Comparison of ENCODE assay signal across 17 cellular contexts in the genomic region with DNA sequence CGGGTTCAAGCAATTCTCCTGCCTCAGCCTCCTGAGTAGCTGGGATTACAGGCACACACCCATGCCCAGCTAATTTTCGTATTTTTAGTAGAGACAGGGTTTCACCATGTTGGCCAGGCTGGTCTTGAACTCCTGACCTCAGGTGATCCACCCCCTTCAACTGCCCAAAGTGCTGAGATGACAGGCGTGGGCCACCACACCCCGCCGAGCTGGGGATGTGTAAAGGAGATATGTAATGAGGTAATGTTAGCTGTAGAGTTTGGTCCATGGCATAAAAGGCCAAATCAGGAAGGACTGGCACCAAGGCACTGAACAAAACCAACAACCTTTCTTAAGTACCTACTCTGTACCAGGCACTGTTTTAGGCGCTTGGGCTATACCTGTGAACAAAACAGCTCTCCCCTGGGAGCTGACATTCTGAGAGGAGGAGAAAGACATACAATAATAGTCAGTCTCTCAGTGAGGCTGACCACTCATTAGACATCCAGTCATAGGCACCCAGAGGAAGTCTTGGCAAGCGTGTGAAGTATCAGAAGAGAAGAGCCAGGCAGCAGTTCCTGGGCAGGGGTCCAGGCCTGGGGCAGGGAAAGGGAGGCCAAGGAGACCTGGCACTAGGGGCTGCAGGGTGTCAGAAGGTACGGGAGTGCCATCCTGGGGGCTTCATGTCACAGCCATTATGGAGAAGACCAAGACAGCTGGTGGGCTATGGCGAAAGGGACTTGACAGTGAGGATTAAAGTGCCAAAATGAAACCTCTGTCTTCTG.
A peak's percentile ranks its signal among the peaks of the same experiment; 100 is the strongest.
DNase-seq lines count a peak whose midpoint lies in the region; ATAC-seq, FAIRE-seq and TF ChIP-seq lines count a peak whose summit lies in the region.
"Had no signal": no experiment of that assay in that cellular context is flagged by ENCODE, and none has a peak within 500 bp of the region (broad histone marks: within the 10 kb centered on the region; RNA-seq: fewer than 3 reads in every experiment).

No MANE protein-coding gene starts in this region.

- H3K4me3 ChIP-seq in GM12878 (no peak overlapping the region), heart left ventricle (no peak overlapping the region), right atrium auricular region (no peak overlapping the region)
- H3K4me3 ChIP-seq: A549 had no signal

- CTCF ChIA-PET in GM12878 (lab: Yijun Ruan, JAX), result interaction anchor here (0.5 to 2.0 kb wide), 4 partner anchors 13 to 694 kb away, joined by 3 to 5 read pairs (median 4); no protein-coding TSS in a partner anchor

- H3K36me3 ChIP-seq in GM12878 (ENCODE audit: control insufficient read depth in 2 of 2, insufficient read depth in 2 of 2, low read length in 1 of 2) (no peaks in the 10 kb centered on the region), heart left ventricle (no peaks in the 10 kb centered on the region), right atrium auricular region (no peaks in the 10 kb centered on the region)
- H3K36me3 ChIP-seq: BE2C had no signal

- H3K4me1 ChIP-seq in GM12878 (ENCODE audit: control insufficient read depth, insufficient read depth, low read length), result peaks cover 9% of the 10 kb centered on the region
- H3K4me1 ChIP-seq in heart left ventricle, result peaks cover 0 to 10% (median 0%) of the 10 kb centered on the region in 12 donors
- peaks cover 0 to 9% of the 10 kb centered on the region in 2 donors for H3K4me1 ChIP-seq in right atrium auricular region
- H3K4me1 ChIP-seq: A549, BE2C had no signal

- peaks cover 0 to 2% (median 0%) of the 10 kb centered on the region in 3 donors for H3K36me3 Mint-ChIP-seq in naive thymus-derived CD8-positive, alpha-beta T cell
- H3K36me3 Mint-ChIP-seq: CD4-positive, alpha-beta memory T cell had no signal

- no peak overlapping the region for H3K4me3 Mint-ChIP-seq in naive thymus-derived CD8-positive, alpha-beta T cell
- H3K4me3 Mint-ChIP-seq: CD4-positive, alpha-beta memory T cell; HFFc6 had no signal

- RAD21 ChIA-PET in GM12878 (lab: Charles Lee; ENCODE audit: unreplicated experiment), result interaction anchor here (0.6 to 1.4 kb wide), 2 partner anchors 50 to 74 kb away, joined by 3 read pairs; no protein-coding TSS in a partner anchor

- BruUV-seq in GM12878 (replicated peaks; lab: Mats Ljungman, UMichigan), result no TSS peak

- H3K4me2 ChIP-seq in GM12878 (ENCODE audit: control insufficient read depth, insufficient read depth), result no peak overlapping the region
- H3K4me2 ChIP-seq: A549 had no signal

- H3K79me2 ChIP-seq in GM12878 (ENCODE audit: control insufficient read depth, insufficient read depth, low read length), result no peaks in the 10 kb centered on the region

- H3K27ac Mint-ChIP-seq in naive thymus-derived CD8-positive, alpha-beta T cell, result peak overlapping the region in 1 of 10 donors; percentile 87
- H3K27ac Mint-ChIP-seq: CD4-positive, alpha-beta memory T cell; HFFc6 had no signal

- no peak overlapping the region for H3K9ac ChIP-seq in GM12878 (ENCODE audit: control insufficient read depth, insufficient read depth, low read length)

- no peak for TF ChIP-seq RAD21 in GM12878 (IDR thresholded peaks at IDR 0.05; ENCODE audit: insufficient read depth, low read depth, low read length)

- ATAC-seq in GM12878, result no peak; the same call in 2 of the 3 replicates
- peak; percentile 69 to 88 (median 86) for ATAC-seq in heart left ventricle
- no peak for ATAC-seq in HG03571 (IDR thresholded peaks at IDR 0.05; ENCODE audit: unreplicated experiment)
- no peak for ATAC-seq in naive thymus-derived CD8-positive, alpha-beta T cell
- ATAC-seq: A549 had no signal

- H3K27ac ChIP-seq in GM12878 (ENCODE audit: control insufficient read depth, insufficient read depth) (no peak overlapping the region), heart left ventricle (no peak overlapping the region), right atrium auricular region (peak overlapping the region; percentile 60 to 63)
- H3K27ac ChIP-seq: A549, C4-2B, HL-60 had no signal

- no peaks in the 10 kb centered on the region for H4K20me1 ChIP-seq in GM12878 (ENCODE audit: control insufficient read depth, insufficient read depth)

- H3K9me3 Mint-ChIP-seq in naive thymus-derived CD8-positive, alpha-beta T cell, result no peaks in the 10 kb centered on the region
- H3K9me3 Mint-ChIP-seq: CD4-positive, alpha-beta memory T cell had no signal

- TF ChIP-seq CTCF in GM12878 (IDR thresholded peaks at IDR 0.05 in 2 of 3, conservative IDR thresholded peaks at IDR 0.05 in 1 of 3; ENCODE audit: control insufficient read depth in 2 of 3, extremely low read depth in 1 of 3, insufficient read depth in 1 of 3, low read depth in 3 of 3, low read length in 3 of 3) (no peak), heart left ventricle (IDR thresholded peaks at IDR 0.05) (no peak), right atrium auricular region (IDR thresholded peaks at IDR 0.05) (no peak)

- H3K4me1 Mint-ChIP-seq in naive thymus-derived CD8-positive, alpha-beta T cell, result peaks cover 0 to 2% (median 0%) of the 10 kb centered on the region in 4 donors
- H3K4me1 Mint-ChIP-seq: CD4-positive, alpha-beta memory T cell had no signal

- in situ Hi-C loops in GM12878 (cut with MboI), result no loop called here

- intact Hi-C loops in GM12878 (cut with micrococcal nuclease; ENCODE audit: unreplicated experiment) (no loop called here), heart left ventricle (cut with DNase I) (no loop called here)

- DNase-seq in GM12892 (ENCODE audit: insufficient read length), result no peak
- DNase-seq in GM12878 (ENCODE audit: low read depth, low spot score), result no peak
- DNase-seq in heart left ventricle, result peak; percentile 33 to 72 (median 58)
- DNase-seq in right atrium auricular region (ENCODE audit: low spot score), result no peak
- no peak for DNase-seq in naive thymus-derived CD8-positive, alpha-beta T cell
- no peak for DNase-seq in stimulated activated CD4-positive, alpha-beta T cell treated with anti-CD3 and anti-CD28 coated beads, Interleukin-4, amount 100 ng/mL, for 24 hours
- DNase-seq in NCI-H2196 (lab: John Stamatoyannopoulos, UW; ENCODE audit: unreplicated experiment), result no peak
- DNase-seq: BE2C; CD4-positive, alpha-beta memory T cell; DMS79; HCEC 1CT; HFFc6 had no signal

- FAIRE-seq in GM12892 (lab: Jason Lieb, UNC) (peak; percentile 5), GM12878 (lab: Jason Lieb, UNC) (no peak)
- FAIRE-seq: A549, GM19239 had no signal

- TF ChIP-seq EP300 in GM12878 (IDR thresholded peaks at IDR 0.05; ENCODE audit: borderline replicate concordance in 1 of 2, control insufficient read depth in 1 of 2, low read depth in 2 of 2, low read length in 2 of 2), result no peak

- SMC1A ChIA-PET in GM12878 (lab: Charles Lee; ENCODE audit: uncharacterized antibody, unreplicated experiment), result interaction anchor here (0.6 to 1.9 kb wide), 2 partner anchors 9 to 268 kb away, joined by 3 to 4 read pairs; no protein-coding TSS in a partner anchor

- no peak overlapping the region for H2AFZ ChIP-seq in GM12878 (ENCODE audit: control insufficient read depth, low read depth, low read length)

- 51% methylated on average over 9 of the region's 9 CpGs for WGBS in GM12878 (ENCODE audit: insufficient coverage, insufficient replicate concordance, low lambda C conversion rate, missing lambda C conversion rate)
- 74 to 82% (median 77%) methylated on average over 9 of the region's 9 CpGs for WGBS in heart left ventricle, 4 donors

- no peaks in the 10 kb centered on the region for H3K27me3 ChIP-seq in GM12878 (replicated peaks in 1 of 2; ENCODE audit: control insufficient read depth in 2 of 2, insufficient read depth in 2 of 2, low read length in 1 of 2)
- no peaks in the 10 kb centered on the region for H3K27me3 ChIP-seq in heart left ventricle
- no peaks in the 10 kb centered on the region for H3K27me3 ChIP-seq in right atrium auricular region
- H3K27me3 ChIP-seq: BE2C had no signal

- H3K9me3 ChIP-seq in GM12878 (replicated peaks; ENCODE audit: control insufficient read depth, insufficient read depth, low read length), result no peaks in the 10 kb centered on the region
- H3K9me3 ChIP-seq in heart left ventricle, result no peaks in the 10 kb centered on the region
- H3K9me3 ChIP-seq in right atrium auricular region, result no peaks in the 10 kb centered on the region
- H3K9me3 ChIP-seq: A549, BE2C had no signal

- POLR2A ChIA-PET in GM12878 (lab: Charles Lee), result interaction anchor here (1.1 kb wide), 1 partner anchor 51 kb away, joined by 5 read pairs; no protein-coding TSS in a partner anchor
- POLR2A ChIA-PET in naive thymus-derived CD8-positive, alpha-beta T cell (lab: Charles Lee), result no interaction called here

- peaks cover 2 to 30% (median 5%) of the 10 kb centered on the region in 5 donors for H3K27me3 Mint-ChIP-seq in naive thymus-derived CD8-positive, alpha-beta T cell

- TF ChIP-seq POLR2A in GM12892 (IDR thresholded peaks at IDR 0.05; ENCODE audit: low read depth, low read length) (no peak), GM12878 (IDR thresholded peaks at IDR 0.05; ENCODE audit: low read depth, low read length) (no peak), heart left ventricle (IDR thresholded peaks at IDR 0.05) (no peak)

TF ChIP-seq in GM12878, 131 proteins besides CTCF, POLR2A, EP300 and RAD21:
- TF ChIP-seq EED (IDR thresholded peaks at IDR 0.05; ENCODE audit: low read depth) (no peak), MEF2B (IDR thresholded peaks at IDR 0.05; ENCODE audit: partially characterized antibody, poor library complexity, severe bottlenecking) (peak; percentile 16)

Comparison
In these comparisons a context has a peak if more than half of its experiments do, and no peak if none do; other contexts are left out.
1. DNase-seq: peak in heart left ventricle (5 of 5); none in GM12892 (single experiment), GM12878 (single experiment), right atrium auricular region (single experiment), naive thymus-derived CD8-positive, alpha-beta T cell (0 of 10), stimulated activated CD4-positive, alpha-beta T cell treated with anti-CD3 and anti-CD28 coated beads, Interleukin-4, amount 100 ng/mL, for 24 hours (single experiment) and NCI-H2196 (single experiment).
2. H3K27ac ChIP-seq: peak in right atrium auricular region (2 of 2); none in GM12878 (single experiment) and heart left ventricle (0 of 12).
3. ATAC-seq: peak in heart left ventricle (4 of 4); none in GM12878 (single experiment), HG03571 (single experiment) and naive thymus-derived CD8-positive, alpha-beta T cell (0 of 2).